1 cellular context compared by ENCODE assay signal in genomic region chr1:160127381-160127780, GRCh38.
TF ChIP-seq lines count a peak whose summit lies in the region.

No MANE protein-coding gene starts in this region.

TF ChIP-seq in HEK293T, 16 proteins besides CTCF, POLR2A, EP300 and RAD21 (continued from another document):
- no peak for TF ChIP-seq ZNF384 (IDR thresholded peaks at IDR 0.05)
